Comparison of ENCODE assay signal across 9 cellular contexts in the genomic region with DNA sequence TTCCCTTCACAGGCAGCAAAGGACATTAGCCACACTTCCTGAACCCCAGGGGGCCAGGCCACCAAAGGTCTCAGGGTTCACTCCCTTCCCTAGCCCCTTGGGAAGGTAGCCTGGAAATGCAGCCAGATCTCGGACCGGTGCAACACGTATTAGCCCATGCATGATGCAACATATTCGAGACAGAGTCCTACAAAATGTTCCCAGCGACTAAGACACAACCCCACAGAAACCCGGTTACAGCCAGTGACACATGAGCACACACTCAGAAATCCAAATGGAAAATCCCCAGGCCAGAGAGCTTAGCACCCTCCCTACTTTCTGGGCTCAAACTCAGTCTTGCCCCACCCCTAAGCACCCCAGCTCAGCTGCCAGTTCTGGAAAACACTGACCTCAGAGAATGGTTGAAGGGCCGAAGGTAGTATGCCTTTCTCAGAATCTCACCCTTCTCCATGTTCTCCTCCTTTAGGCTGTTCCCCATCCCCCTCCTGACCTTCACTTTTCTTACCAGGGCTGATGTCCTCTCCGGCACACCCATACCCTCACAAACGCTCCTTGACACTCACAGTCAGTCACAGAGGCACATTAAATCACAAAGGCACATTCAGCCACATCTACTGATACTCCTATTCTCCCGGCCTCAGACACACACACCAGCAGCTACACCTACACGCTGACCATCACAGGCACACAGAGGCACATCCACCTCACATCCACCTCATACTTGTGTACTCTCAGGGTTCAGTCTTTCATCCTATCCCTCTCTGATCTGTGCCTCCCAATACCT. TPM values are rescaled to one million over a fixed set of nuclear protein-coding genes. Genes with fewer than 3 reads are reported as not detected.
DNase-seq lines count a peak whose midpoint lies in the region; ATAC-seq and TF ChIP-seq lines count a peak whose summit lies in the region.
"Had no signal": no experiment of that assay in that cellular context is flagged by ENCODE, and none has a peak within 500 bp of the region (broad histone marks: within the 10 kb centered on the region; RNA-seq: fewer than 3 reads in every experiment).

TSPAN1 (plus strand) TSS at position 640 of the 784 bp plus-strand sequence. CDS start 6,021 bp downstream, outside the sequence.

- intact Hi-C loops in Panc1 (cut with micrococcal nuclease; ENCODE audit: unreplicated experiment), result no loop called here
- intact Hi-C loops in esophagus squamous epithelium (cut with DNase I), result no loop called here
- intact Hi-C loops in upper lobe of right lung (cut with DNase I), result no loop called here

- ATAC-seq in Panc1 (peak; percentile 29; the same call in 1 of the 2 replicates), upper lobe of right lung (peak; percentile 68), HG03095 (IDR thresholded peaks at IDR 0.05; ENCODE audit: unreplicated experiment) (no peak)

- 37 to 50% methylated on average over 11 of the region's 11 CpGs for WGBS in esophagus squamous epithelium, 2 donors

- in situ Hi-C loops in Panc1 (cut with HindIII; ENCODE audit: low pct_unique_long_range_greater_than_20kb, low sequenced_read_pairs), result no loop called here

- no peak for TF ChIP-seq POLR2A in esophagus squamous epithelium (IDR thresholded peaks at IDR 0.05)

- TF ChIP-seq CTCF in Panc1 (IDR thresholded peaks at IDR 0.05), result no peak
- TF ChIP-seq CTCF in esophagus squamous epithelium (IDR thresholded peaks at IDR 0.05), result no peak
- no peak for TF ChIP-seq CTCF in upper lobe of right lung (IDR thresholded peaks at IDR 0.05)

- DNase-seq in Panc1 (ENCODE audit: low read depth, low spot score) (no peak), esophagus squamous epithelium (lab: John Stamatoyannopoulos, UW) (no peak), myocyte (ENCODE audit: low read depth) (peak; percentile 82), upper lobe of right lung (no peak), NCI-H1930 (lab: John Stamatoyannopoulos, UW) (no peak)
- DNase-seq in stimulated activated CD4-positive, alpha-beta T cell treated with anti-CD3 and anti-CD28 coated beads, Interleukin-1b, Interleukin-23, amount 100 ng/mL, for 48 hours, result no peak
- DNase-seq: NCI-H2029 treated with DMSO at 0.1 percent for 48 hours had no signal

- H3K27ac ChIP-seq in Panc1 (ENCODE audit: low read length), result peak within 1 kb of the TSS; percentile 68; the same call in 1 of the 2 replicates
- peak within 1 kb of the TSS; percentile 66 to 89 (median 77) for H3K27ac ChIP-seq in esophagus squamous epithelium
- H3K27ac ChIP-seq in upper lobe of right lung, result peak within 1 kb of the TSS; percentile 63

- H3K36me3 ChIP-seq in Panc1 (ENCODE audit: control insufficient read depth, insufficient read depth, low read length) (no peaks in the 10 kb centered on the region), esophagus squamous epithelium (no peaks in the 10 kb centered on the region), upper lobe of right lung (no peaks in the 10 kb centered on the region)

- H3K27me3 ChIP-seq in Panc1 (ENCODE audit: control insufficient read depth, insufficient read depth, low read length) (no peaks in the 10 kb centered on the region), esophagus squamous epithelium (no peaks in the 10 kb centered on the region), upper lobe of right lung (no peaks in the 10 kb centered on the region)

- H3K4me3 ChIP-seq in Panc1 (ENCODE audit: low read depth in 2 of 2, low read length in 2 of 2) (no peak within 1 kb of the TSS), esophagus squamous epithelium (peak within 1 kb of the TSS in 1 of 4 donors; percentile 21), upper lobe of right lung (no peak within 1 kb of the TSS)

- CTCF ChIA-PET in Panc1 (lab: Charles Lee), result no interaction called here

- BruUV-seq in Panc1 (replicated peaks; lab: Mats Ljungman, UMichigan), result no TSS peak

- H3K9me3 ChIP-seq in Panc1 (ENCODE audit: control insufficient read depth, insufficient read depth, low read depth, low read length) (no peaks in the 10 kb centered on the region), esophagus squamous epithelium (no peaks in the 10 kb centered on the region), upper lobe of right lung (no peaks in the 10 kb centered on the region)

- POLR2A ChIA-PET in Panc1 (lab: Charles Lee), result no interaction called here

- H3K4me1 ChIP-seq in Panc1 (ENCODE audit: control insufficient read depth, insufficient read depth, low read length) (peaks cover 19% of the 10 kb centered on the region), esophagus squamous epithelium (peaks cover 23 to 61% (median 50%) of the 10 kb centered on the region in 3 donors), upper lobe of right lung (peaks cover 35% of the 10 kb centered on the region)

RNA-seq across cellular contexts. Expression of gene TSPAN1, which starts in this region (rescaled TPM):
- total RNA-seq in Panc1 (2021; ENCODE audit: unreplicated experiment), result 26.1 TPM
- polyA plus RNA-seq in Panc1 (2012; ENCODE audit: insufficient read length), result 15.5 TPM
- 10 to 100 TPM in 1 of 4 donors, 1 to 10 TPM in 3; 1.4 to 10.7 (median 5.0) TPM for total RNA-seq in esophagus squamous epithelium
- 2.5 and 3.6 TPM in 2 replicates for total RNA-seq in myocyte
- 5.6 TPM for polyA plus RNA-seq in myocyte (2012)
- total RNA-seq in upper lobe of right lung, result 6.9 TPM
- total RNA-seq: T-helper 2 cell treated with Interferon-gamma antibody and Interleukin-4, amounts not matched to agents 100 ng/mL and 5 ng/mL, for 36 hours had no signal
